8 cellular contexts compared by ENCODE assay signal in the genomic region with DNA sequence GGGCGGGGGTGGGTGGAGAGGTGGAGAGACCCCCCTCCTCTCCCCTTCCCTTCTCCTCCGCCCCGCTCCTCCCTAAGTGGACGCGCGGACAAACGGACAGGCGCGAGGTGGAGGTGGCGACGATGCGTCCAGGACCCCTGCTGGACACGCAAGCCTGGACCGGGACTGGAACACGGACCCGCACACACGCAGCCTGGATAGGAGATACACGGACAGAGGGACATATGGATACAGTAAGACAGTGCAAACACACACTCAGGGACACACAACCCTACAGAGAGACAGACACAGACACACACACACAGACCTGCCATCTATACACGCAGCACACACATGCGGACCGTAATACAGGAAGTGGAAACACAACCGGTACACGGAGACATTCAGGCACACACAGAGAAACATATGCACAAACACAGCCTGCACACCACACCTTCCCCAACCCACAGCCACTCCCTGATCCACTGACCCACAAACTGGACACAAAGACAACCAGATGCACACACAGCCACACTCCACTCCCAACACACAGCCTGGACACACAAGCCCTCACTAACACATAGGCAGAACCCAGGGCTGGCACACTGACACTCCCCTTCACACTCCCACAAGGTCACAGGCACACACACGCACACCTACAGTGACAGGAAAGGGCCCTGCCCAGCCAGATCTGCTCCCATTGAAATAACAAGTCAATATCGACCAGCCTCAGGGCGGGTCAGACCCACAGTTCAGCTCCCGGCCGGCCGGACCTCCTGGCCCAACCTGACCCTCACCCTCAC. TPM values are rescaled to one million over a fixed set of nuclear protein-coding genes. Genes with fewer than 3 reads are reported as not detected.
A peak's percentile ranks its signal among the peaks of the same experiment; 100 is the strongest.
DNase-seq lines count a peak whose midpoint lies in the region; ATAC-seq and TF ChIP-seq lines count a peak whose summit lies in the region.

No MANE protein-coding gene starts in this region.

- WGBS in body of pancreas, 2 donors: 3 to 4% methylated on average over 10 to 29 of the region's 29 CpGs

- H3K27me3 Mint-ChIP-seq in CD14-positive monocyte (ENCODE audit: low read depth in 3 of 3): peaks cover 0 to 50% (median 48%) of the 10 kb centered on the region in 3 donors
- peaks cover 0 to 10% (median 0%) of the 10 kb centered on the region in 5 donors for H3K27me3 Mint-ChIP-seq in naive thymus-derived CD4-positive, alpha-beta T cell

- peaks cover 18% of the 10 kb centered on the region for H3K4me1 Mint-ChIP-seq in CD14-positive monocyte
- H3K4me1 Mint-ChIP-seq in naive thymus-derived CD4-positive, alpha-beta T cell: peaks cover 27 to 46% (median 32%) of the 10 kb centered on the region in 7 donors

- peaks cover 0 to 16% (median 2%) of the 10 kb centered on the region in 7 donors for H3K9me3 Mint-ChIP-seq in CD14-positive monocyte
- no peaks in the 10 kb centered on the region for H3K9me3 Mint-ChIP-seq in naive thymus-derived CD4-positive, alpha-beta T cell

- H3K36me3 Mint-ChIP-seq in CD14-positive monocyte: peaks cover 0 to 8% of the 10 kb centered on the region in 2 donors
- peaks cover 0 to 4% (median 0%) of the 10 kb centered on the region in 5 donors for H3K36me3 Mint-ChIP-seq in naive thymus-derived CD4-positive, alpha-beta T cell

- H3K36me3 ChIP-seq in body of pancreas (replicated peaks in 1 of 2; ENCODE audit: insufficient read depth in 1 of 2, low read depth in 2 of 2): no peaks in the 10 kb centered on the region
- H3K36me3 ChIP-seq in naive thymus-derived CD4-positive, alpha-beta T cell (ENCODE audit: control insufficient read depth in 2 of 3, insufficient read depth in 3 of 3, low read length in 3 of 3): no peaks in the 10 kb centered on the region

- no peak for TF ChIP-seq POLR2A in body of pancreas (IDR thresholded peaks at IDR 0.05)
- no peak for TF ChIP-seq POLR2A in erythroblast (IDR thresholded peaks at IDR 0.05; ENCODE audit: low read length)

- intact Hi-C loops in CD14-positive monocyte (cut with micrococcal nuclease) (no loop called here), body of pancreas (cut with DNase I) (loop anchor here (5.0 kb wide), 1 partner anchor 37 kb away; no protein-coding TSS in a partner anchor)
- intact Hi-C loops in naive thymus-derived CD4-positive, alpha-beta T cell (cut with micrococcal nuclease): loop anchor here in 1 of 2 donors (1.0 to 2.0 kb wide), 5 partner anchors 13 to 70 kb away; no protein-coding TSS in a partner anchor

- no peak for DNase-seq in CD14-positive monocyte (ENCODE audit: low spot score)
- DNase-seq in Jurkat, Clone E6-1 (ENCODE audit: low read depth, low spot score): peak; percentile 59
- DNase-seq in body of pancreas: peak in 2 of 4 donors; percentile 24 to 33
- DNase-seq in naive thymus-derived CD4-positive, alpha-beta T cell: peak in 7 of 9 donors; percentile 44 to 61 (median 59)
- DNase-seq in erythroblast (lab: John Stamatoyannopoulos, UW): no peak
- no peak for DNase-seq in activated CD4-positive, alpha-beta T cell treated with anti-CD3 and anti-CD28 coated beads, Interleukin-2, amount 50 U/mL, for 1 hour
- DNase-seq in DMS79 treated with DMSO at 0.1 percent for 48 hours (lab: John Stamatoyannopoulos, UW): no peak

- POLR2A ChIA-PET in naive thymus-derived CD4-positive, alpha-beta T cell (lab: Charles Lee): interaction anchor here (0.6 to 5.4 kb wide), 11 partner anchors 10 to 90 kb away, joined by 3 to 82 read pairs (median 4); a partner anchor contains a TSS

- CTCF ChIA-PET in naive thymus-derived CD4-positive, alpha-beta T cell (lab: Charles Lee): interaction anchor here (0.8 to 2.0 kb wide), 3 partner anchors 29 to 55 kb away, joined by 3 to 11 read pairs (median 3); no protein-coding TSS in a partner anchor

- peak overlapping the region; percentile 65 to 94 for H3K4me3 Mint-ChIP-seq in CD14-positive monocyte
- peak overlapping the region in 6 of 10 donors; percentile 88 to 99 (median 91) for H3K4me3 Mint-ChIP-seq in naive thymus-derived CD4-positive, alpha-beta T cell

- TF ChIP-seq CTCF in CD14-positive monocyte (IDR thresholded peaks at IDR 0.05) (no peak), body of pancreas (IDR thresholded peaks at IDR 0.05) (peak in 1 of 7 experiments; percentile 13)

- no peaks in the 10 kb centered on the region for H3K9me3 ChIP-seq in body of pancreas
- H3K9me3 ChIP-seq in naive thymus-derived CD4-positive, alpha-beta T cell (ENCODE audit: control insufficient read depth in 2 of 3, low read length in 3 of 3): no peaks in the 10 kb centered on the region

- H3K27ac Mint-ChIP-seq in CD14-positive monocyte: no peak overlapping the region
- peak overlapping the region; percentile 75 to 96 (median 90) for H3K27ac Mint-ChIP-seq in naive thymus-derived CD4-positive, alpha-beta T cell

- H3K27me3 ChIP-seq in body of pancreas: no peaks in the 10 kb centered on the region
- H3K27me3 ChIP-seq in naive thymus-derived CD4-positive, alpha-beta T cell (ENCODE audit: control insufficient read depth in 2 of 2, insufficient read depth in 2 of 2, low read length in 2 of 2): no peaks in the 10 kb centered on the region

- ATAC-seq in body of pancreas (peak; percentile 37), GM19023 (IDR thresholded peaks at IDR 0.05; ENCODE audit: unreplicated experiment) (no peak)
- ATAC-seq in naive thymus-derived CD4-positive, alpha-beta T cell: peak; percentile 72

- peak overlapping the region; percentile 73 for H3K4me3 ChIP-seq in Jurkat, Clone E6-1 (ENCODE audit: low read length)
- H3K4me3 ChIP-seq in body of pancreas: peak overlapping the region; percentile 1 to 36
- peak overlapping the region; percentile 93 for H3K4me3 ChIP-seq in naive thymus-derived CD4-positive, alpha-beta T cell (ENCODE audit: low read length)

- H3K27ac ChIP-seq in body of pancreas: no peak overlapping the region
- peak overlapping the region; percentile 70 for H3K27ac ChIP-seq in naive thymus-derived CD4-positive, alpha-beta T cell (ENCODE audit: low read depth, low read length)

- peaks cover 29% of the 10 kb centered on the region for H3K4me1 ChIP-seq in body of pancreas
- H3K4me1 ChIP-seq in naive thymus-derived CD4-positive, alpha-beta T cell (ENCODE audit: control insufficient read depth in 2 of 2, insufficient read depth in 2 of 2, low read length in 2 of 2): peaks cover 18 to 22% of the 10 kb centered on the region in 2 donors

RNA-seq across cellular contexts. Expression of a gene that starts 0.7 kb away (rescaled TPM):
- not detected for polyA plus RNA-seq in CD14-positive monocyte
- polyA plus RNA-seq in Jurkat, Clone E6-1 (2012; ENCODE audit: insufficient read depth, insufficient read length): 1.3 TPM
- not detected for total RNA-seq in body of pancreas
- 10 to 100 TPM in 2 of 5 experiments, 1 to 10 TPM in 3; 3.0 to 15.0 (median 8.0) TPM for total RNA-seq in naive thymus-derived CD4-positive, alpha-beta T cell
- not detected for polyA plus RNA-seq in naive thymus-derived CD4-positive, alpha-beta T cell

RNA-seq across cellular contexts. Expression of a gene that starts 30.2 kb away (rescaled TPM):
- polyA plus RNA-seq in CD14-positive monocyte: 100 to 1,000 TPM; 202 to 234 TPM
- polyA plus RNA-seq in Jurkat, Clone E6-1 (2012; ENCODE audit: insufficient read depth, insufficient read length): 104 TPM
- total RNA-seq in body of pancreas: 10 to 100 TPM; 87.3 to 88.5 TPM
- 10 to 100 TPM; 70.4 to 90.9 (median 78.1) TPM for total RNA-seq in naive thymus-derived CD4-positive, alpha-beta T cell
- 100 to 1,000 TPM; 171 to 187 TPM for polyA plus RNA-seq in naive thymus-derived CD4-positive, alpha-beta T cell

RNA-seq across cellular contexts. Expression of a gene that starts 46.0 kb away (rescaled TPM):
- polyA plus RNA-seq in CD14-positive monocyte: 10 to 100 TPM; 82.8 to 95.5 TPM
- 154 TPM for polyA plus RNA-seq in Jurkat, Clone E6-1 (2012; ENCODE audit: insufficient read depth, insufficient read length)
- total RNA-seq in body of pancreas: 100 to 1,000 TPM in 1 of 2 donors, 10 to 100 TPM in 1; 43.8 to 104 TPM
- total RNA-seq in naive thymus-derived CD4-positive, alpha-beta T cell: 1,000 to 10,000 TPM in 4 of 5 experiments, 100 to 1,000 TPM in 1; 662 to 1,236 (median 1,141) TPM
- 100 to 1,000 TPM; 184 to 367 TPM for polyA plus RNA-seq in naive thymus-derived CD4-positive, alpha-beta T cell

RNA-seq across cellular contexts. Expression of a gene that starts 51.9 kb away (rescaled TPM):
- polyA plus RNA-seq in CD14-positive monocyte: 1 to 10 TPM; 2.1 to 2.7 TPM
- polyA plus RNA-seq in Jurkat, Clone E6-1 (2012; ENCODE audit: insufficient read depth, insufficient read length): 8.5 TPM
- not detected for total RNA-seq in body of pancreas
- 10 to 100 TPM in 1 of 5 experiments, 1 to 10 TPM in 4; 2.6 to 27.9 (median 2.8) TPM for total RNA-seq in naive thymus-derived CD4-positive, alpha-beta T cell
- 10 to 100 TPM in 1 of 2 donors, 1 to 10 TPM in 1; 9.6 to 16.8 TPM for polyA plus RNA-seq in naive thymus-derived CD4-positive, alpha-beta T cell

Comparison
In these comparisons a context has a peak if more than half of its experiments do, and no peak if none do; other contexts are left out.
1. DNase-seq: peak in Jurkat, Clone E6-1 (single experiment) and naive thymus-derived CD4-positive, alpha-beta T cell (7 of 9); none in CD14-positive monocyte (single experiment), erythroblast (0 of 2), activated CD4-positive, alpha-beta T cell treated with anti-CD3 and anti-CD28 coated beads, Interleukin-2, amount 50 U/mL, for 1 hour (single experiment) and DMS79 treated with DMSO at 0.1 percent for 48 hours (single experiment).
2. H3K27ac Mint-ChIP-seq: peak in naive thymus-derived CD4-positive, alpha-beta T cell (9 of 9); none in CD14-positive monocyte (0 of 7).
3. H3K4me3 ChIP-seq: peak in every context shown above with its lines; median percentile 93 in naive thymus-derived CD4-positive, alpha-beta T cell; 73 in Jurkat, Clone E6-1; 18 in body of pancreas.
4. RNA of a gene that starts 0.7 kb away (total RNA-seq): 3.0 to 15.0 TPM in naive thymus-derived CD4-positive, alpha-beta T cell; not detected in body of pancreas; every median in the first group is over 4 times any median in the second.
5. RNA of a gene that starts 46.0 kb away (total RNA-seq): 662 to 1,236 TPM in naive thymus-derived CD4-positive, alpha-beta T cell; 43.8 to 104 TPM in body of pancreas; every median in the first group is over 4 times any median in the second.